23 cellular contexts compared by ENCODE assay signal in genomic region chr14:105150026-105150367, GRCh38. TPM values are rescaled to one million over a fixed set of nuclear protein-coding genes. Genes with fewer than 3 reads are reported as not detected.
"Had no signal": no experiment of that assay in that cellular context is flagged by ENCODE, and none has a peak within 500 bp of the region (broad histone marks: within the 10 kb centered on the region; RNA-seq: fewer than 3 reads in every experiment).

No MANE protein-coding gene starts in this region.

- ATAC-seq: K562 had no signal

- H3K27ac Mint-ChIP-seq: IgD-negative memory B cell had no signal

- H3K9me3 Mint-ChIP-seq: IgD-negative memory B cell had no signal

- H3K4me3 ChIP-seq: K562 had no signal

- DNase-seq: Kasumi-1, MM.1S, NCI-H1092 treated with DMSO at 0.1 percent for 48 hours, NCI-H1436, NCI-H187, NCI-H2029, NCI-H2081 treated with DMSO at 0.1 percent for 48 hours, NCI-H2171, NCI-H226, NCI-H446, NCI-H510A, NCI-H524 treated with DMSO at 0.1 percent for 48 hours, NCI-H69, NCI-H774, RPMI8226, SHP77, SK-N-SH had no signal

- H3K36me3 Mint-ChIP-seq: IgD-negative memory B cell had no signal

- H3K9me3 ChIP-seq: SK-N-SH had no signal

- H3K9ac ChIP-seq: KMS-11, SK-N-SH had no signal

- H3K4me3 Mint-ChIP-seq: IgD-negative memory B cell had no signal

- FAIRE-seq: HTR-8/SVneo, K562, RCC 7860 had no signal

- H3K27ac ChIP-seq: HL-60, KMS-11 had no signal

- H3K4me2 ChIP-seq: KMS-11, SK-N-SH had no signal

RNA-seq across cellular contexts. Expression of gene JAG2, which starts 18.6 kb away (rescaled TPM):
- polyA plus RNA-seq: IgD-negative memory B cell had no signal
